ENCODE assay signal across 8 cellular contexts in the genomic region with DNA sequence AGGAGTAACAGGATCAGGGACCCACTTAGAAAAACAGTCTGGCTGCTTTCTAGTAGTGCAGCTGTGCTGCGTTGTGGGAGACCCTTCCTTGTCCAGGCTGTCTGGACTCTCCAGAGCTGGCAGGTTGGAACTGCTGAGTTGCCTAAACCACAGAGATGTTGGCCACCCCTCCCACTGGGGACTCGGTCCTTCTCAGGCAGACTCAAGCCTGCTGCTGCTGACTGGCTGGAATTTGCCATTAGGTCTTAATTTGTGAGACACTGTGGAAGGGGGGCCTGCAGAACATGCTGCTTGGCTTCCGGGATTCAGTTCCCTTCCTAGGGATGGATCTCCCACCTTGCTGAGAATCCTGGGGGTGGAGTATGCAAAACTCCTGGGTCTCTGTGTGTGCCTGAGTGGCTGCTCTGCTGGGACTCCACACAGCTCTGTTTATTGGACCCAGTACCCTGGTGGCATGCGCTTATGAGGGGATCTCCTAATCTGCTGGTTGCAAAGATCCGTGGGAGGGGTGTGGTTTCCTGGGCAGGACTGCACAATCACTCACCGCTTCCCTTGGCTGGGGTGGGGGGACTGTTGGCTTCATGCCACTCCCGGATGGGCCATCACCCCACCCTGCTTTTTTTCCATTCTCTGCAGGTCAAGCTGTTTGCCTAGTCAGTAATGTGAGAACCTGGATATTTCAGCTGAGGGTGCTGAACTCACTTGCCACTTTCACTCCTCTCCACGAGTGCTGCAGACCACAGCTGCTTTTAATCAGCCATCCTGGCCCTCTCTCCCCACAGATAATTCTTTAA.
DNase-seq lines count a peak whose midpoint lies in the region; ATAC-seq and TF ChIP-seq lines count a peak whose summit lies in the region.

No MANE protein-coding gene starts in this region.

- peak; percentile 68 for DNase-seq in activated CD4-positive, alpha-beta T cell treated with anti-CD3 and anti-CD28 coated beads for 36 hours
- DNase-seq in activated CD4-positive, alpha-beta T cell treated with anti-CD3 and anti-CD28 coated beads for 1 hour, result no peak
- peak; percentile 23 for DNase-seq in activated B cell treated with CpG ODN at 0.5 μM for 24 hours
- DNase-seq in Right ventricle myocardium superior, result peak; percentile 68
- DNase-seq in stimulated activated CD8-positive, alpha-beta memory T cell treated with anti-CD3 and anti-CD28 coated beads, Interleukin-15, amount 100 ng/mL, for 24 hours (ENCODE audit: low read depth), result peak; percentile 5
- no peak for DNase-seq in mesothelial cell of epicardium (ENCODE audit: low spot score in 2 of 2, unreplicated experiment in 2 of 2)
- DNase-seq in foreskin melanocyte, result no peak

- no peaks in the 10 kb centered on the region for H3K36me3 Mint-ChIP-seq in activated CD4-positive, alpha-beta T cell treated with anti-CD3 and anti-CD28 coated beads for 36 hours (ENCODE audit: low read depth)
- no peaks in the 10 kb centered on the region for H3K36me3 Mint-ChIP-seq in activated B cell treated with CpG ODN at 0.5 μM for 24 hours (ENCODE audit: low read depth)
- peaks cover 7% of the 10 kb centered on the region for H3K36me3 Mint-ChIP-seq in mesothelial cell of epicardium

- peaks cover 5% of the 10 kb centered on the region for H3K9me3 Mint-ChIP-seq in activated CD4-positive, alpha-beta T cell treated with anti-CD3 and anti-CD28 coated beads for 36 hours (ENCODE audit: low read depth)
- peaks cover 16% of the 10 kb centered on the region for H3K9me3 Mint-ChIP-seq in activated B cell treated with CpG ODN at 0.5 μM for 24 hours
- H3K9me3 Mint-ChIP-seq in mesothelial cell of epicardium, result peaks cover 30% of the 10 kb centered on the region

- no peak for TF ChIP-seq CTCF in activated B cell treated with CpG ODN at 0.5 μM for 24 hours (IDR thresholded peaks at IDR 0.05)
- no peak for TF ChIP-seq CTCF in mesothelial cell of epicardium (IDR thresholded peaks at IDR 0.05; ENCODE audit: unreplicated experiment)

- POLR2A ChIA-PET in activated CD4-positive, alpha-beta T cell treated with anti-CD3 and anti-CD28 coated beads for 36 hours (lab: Charles Lee), result interaction anchor here (0.7 kb wide), 1 partner anchor 102 kb away, joined by 3 read pairs; no protein-coding TSS in a partner anchor
- POLR2A ChIA-PET in activated B cell treated with CpG ODN at 0.5 μM for 24 hours (lab: Charles Lee), result no interaction called here

- peak; percentile 86 for ATAC-seq in activated CD4-positive, alpha-beta T cell treated with anti-CD3 and anti-CD28 coated beads for 36 hours
- ATAC-seq in HG03175 (IDR thresholded peaks at IDR 0.05; ENCODE audit: unreplicated experiment) (peak; percentile 65), activated B cell treated with CpG ODN at 0.5 μM for 24 hours (ENCODE audit: low read depth) (peak; percentile 91), Right ventricle myocardium superior (ENCODE audit: poor library complexity) (peak; percentile 51)

- no peak overlapping the region for H3K4me3 Mint-ChIP-seq in activated CD4-positive, alpha-beta T cell treated with anti-CD3 and anti-CD28 coated beads for 36 hours
- H3K4me3 Mint-ChIP-seq in activated B cell treated with CpG ODN at 0.5 μM for 24 hours (peak overlapping the region; percentile 50), mesothelial cell of epicardium (no peak overlapping the region)

- peaks cover 20% of the 10 kb centered on the region for H3K4me1 Mint-ChIP-seq in activated CD4-positive, alpha-beta T cell treated with anti-CD3 and anti-CD28 coated beads for 36 hours
- H3K4me1 Mint-ChIP-seq in activated B cell treated with CpG ODN at 0.5 μM for 24 hours (peaks cover 34% of the 10 kb centered on the region), mesothelial cell of epicardium (peaks cover 10% of the 10 kb centered on the region)

- peaks cover 2% of the 10 kb centered on the region for H3K27me3 Mint-ChIP-seq in activated CD4-positive, alpha-beta T cell treated with anti-CD3 and anti-CD28 coated beads for 36 hours
- H3K27me3 Mint-ChIP-seq in activated B cell treated with CpG ODN at 0.5 μM for 24 hours, result no peaks in the 10 kb centered on the region
- H3K27me3 Mint-ChIP-seq in mesothelial cell of epicardium (ENCODE audit: low read depth), result no peaks in the 10 kb centered on the region

- CTCF ChIA-PET in activated CD4-positive, alpha-beta T cell treated with anti-CD3 and anti-CD28 coated beads for 36 hours (lab: Charles Lee), result no interaction called here
- CTCF ChIA-PET in activated B cell treated with CpG ODN at 0.5 μM for 24 hours (lab: Charles Lee), result no interaction called here

- no peak overlapping the region for H3K27ac Mint-ChIP-seq in activated CD4-positive, alpha-beta T cell treated with anti-CD3 and anti-CD28 coated beads for 36 hours
- H3K27ac Mint-ChIP-seq in activated B cell treated with CpG ODN at 0.5 μM for 24 hours (peak overlapping the region; percentile 47), mesothelial cell of epicardium (no peak overlapping the region)

- intact Hi-C loops in activated CD4-positive, alpha-beta T cell treated with anti-CD3 and anti-CD28 coated beads for 36 hours (cut with DNase I, micrococcal nuclease), result no loop called here
- intact Hi-C loops in activated B cell treated with CpG ODN at 0.5 μM for 24 hours (cut with micrococcal nuclease) (loop anchor here (10.0 kb wide), 1 partner anchor 55 kb away; no protein-coding TSS in a partner anchor), Right ventricle myocardium superior (cut with DNase I) (no loop called here)

Comparison
In these comparisons a context has a peak if more than half of its experiments do, and no peak if none do; other contexts are left out.
1. DNase-seq: peak in activated CD4-positive, alpha-beta T cell treated with anti-CD3 and anti-CD28 coated beads for 36 hours (single experiment), activated B cell treated with CpG ODN at 0.5 μM for 24 hours (single experiment), Right ventricle myocardium superior (single experiment) and stimulated activated CD8-positive, alpha-beta memory T cell treated with anti-CD3 and anti-CD28 coated beads, Interleukin-15, amount 100 ng/mL, for 24 hours (single experiment); none in activated CD4-positive, alpha-beta T cell treated with anti-CD3 and anti-CD28 coated beads for 1 hour (single experiment), mesothelial cell of epicardium (0 of 2) and foreskin melanocyte (single experiment).
2. Peak in every context shown above with its lines, with median percentiles within 50 percentile points of each other: ATAC-seq.